Comparison of ENCODE assay signal across 8 cellular contexts in the genomic region with DNA sequence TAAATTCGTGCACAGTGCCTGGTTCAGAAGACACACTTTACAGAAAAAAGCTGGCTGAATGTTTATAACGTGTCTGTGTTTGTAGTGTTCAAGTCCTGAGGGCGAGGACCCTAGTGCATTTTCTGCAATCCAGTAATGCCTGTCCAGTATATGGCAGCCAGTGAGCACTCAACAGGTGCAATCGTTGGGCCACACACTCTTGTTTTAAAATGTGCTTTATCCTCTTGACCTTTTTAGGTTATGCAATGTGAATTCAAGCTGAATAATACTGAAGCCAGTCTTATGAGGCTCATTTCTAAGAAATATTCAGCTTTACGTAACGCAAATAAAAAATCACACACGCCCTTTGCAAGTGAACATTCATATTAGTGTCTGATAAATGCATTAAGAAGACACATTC. TPM values are rescaled to one million over a fixed set of nuclear protein-coding genes. Genes with fewer than 3 reads are reported as not detected.
DNase-seq lines count a peak whose midpoint lies in the region; ATAC-seq and TF ChIP-seq lines count a peak whose summit lies in the region.

No MANE protein-coding gene starts in this region.

- H3K4me1 ChIP-seq in colonic mucosa: no peaks in the 10 kb centered on the region

- H3F3A ChIP-seq in neural cell (ENCODE audit: insufficient read depth, low read length, poor library complexity, severe bottlenecking): no peaks in the 10 kb centered on the region

- H4K20me1 ChIP-seq in neural cell (ENCODE audit: insufficient read depth): no peaks in the 10 kb centered on the region

- H3K27me3 ChIP-seq in MG63 (no peaks in the 10 kb centered on the region), colonic mucosa (no peaks in the 10 kb centered on the region), neural cell (ENCODE audit: insufficient read depth, low read depth, low read length) (no peaks in the 10 kb centered on the region)

- H3K9ac ChIP-seq in colonic mucosa (ENCODE audit: low read depth in 2 of 2, low read length in 2 of 2) (peak overlapping the region in 1 of 2 donors; percentile 65), neural cell (ENCODE audit: low read length) (peak overlapping the region; percentile 93)

- peak overlapping the region; percentile 71 for H3K4me2 ChIP-seq in neural cell (ENCODE audit: low read length)

- no peak for TF ChIP-seq EP300 in neural cell (conservative IDR thresholded peaks at IDR 0.05; ENCODE audit: poor library complexity, severe bottlenecking)

- DNase-seq in MG63: no peak
- no peak for DNase-seq in colonic mucosa
- no peak for DNase-seq in NCI-H1105 (lab: John Stamatoyannopoulos, UW)
- no peak for DNase-seq in activated CD8-positive, alpha-beta memory T cell treated with anti-CD3 and anti-CD28 coated beads for 24 hours
- DNase-seq in NCI-H187 treated with DMSO at 0.1 percent for 48 hours (lab: John Stamatoyannopoulos, UW): no peak

- TF ChIP-seq RAD21 in neural cell (conservative IDR thresholded peaks at IDR 0.05): no peak

- no peak for TF ChIP-seq CTCF in C4-2B (conservative IDR thresholded peaks at IDR 0.05)
- TF ChIP-seq CTCF in colonic mucosa (IDR thresholded peaks at IDR 0.05): no peak
- no peak for TF ChIP-seq CTCF in neural cell (IDR thresholded peaks at IDR 0.05; ENCODE audit: poor library complexity, severe bottlenecking)

- H3K9me3 ChIP-seq in MG63: no peaks in the 10 kb centered on the region
- no peaks in the 10 kb centered on the region for H3K9me3 ChIP-seq in colonic mucosa
- no peaks in the 10 kb centered on the region for H3K9me3 ChIP-seq in neural cell (ENCODE audit: low read length)

- peaks cover 24% of the 10 kb centered on the region for H3K79me2 ChIP-seq in neural cell (replicated peaks; ENCODE audit: insufficient read depth, low read length)

- no peak overlapping the region for H2AFZ ChIP-seq in neural cell (ENCODE audit: low read depth, low read length)

- no peaks in the 10 kb centered on the region for H3K9me2 ChIP-seq in neural cell (ENCODE audit: insufficient read depth, low read length)

- no peaks in the 10 kb centered on the region for H3K36me3 ChIP-seq in MG63
- no peaks in the 10 kb centered on the region for H3K36me3 ChIP-seq in colonic mucosa
- no peaks in the 10 kb centered on the region for H3K36me3 ChIP-seq in neural cell (ENCODE audit: insufficient read depth, low read length)

- H3K27ac ChIP-seq in C4-2B: peak overlapping the region; percentile 65; the same call in 1 of the 2 replicates
- H3K27ac ChIP-seq in colonic mucosa: peak overlapping the region; percentile 21
- H3K27ac ChIP-seq in neural cell (ENCODE audit: low read length): peak overlapping the region; percentile 54

- intact Hi-C loops in colonic mucosa (cut with DNase I): no loop called here

- no peak for ATAC-seq in GM21786 (IDR thresholded peaks at IDR 0.05; ENCODE audit: unreplicated experiment)

- peak overlapping the region; percentile 58 for H3K4me3 ChIP-seq in MG63
- H3K4me3 ChIP-seq in colonic mucosa: peak overlapping the region; percentile 52
- H3K4me3 ChIP-seq in neural cell (ENCODE audit: low read length): peak overlapping the region; percentile 64

TF ChIP-seq in neural cell, 6 proteins besides CTCF, POLR2A, EP300 and RAD21:
- TF ChIP-seq, protein P1, sequence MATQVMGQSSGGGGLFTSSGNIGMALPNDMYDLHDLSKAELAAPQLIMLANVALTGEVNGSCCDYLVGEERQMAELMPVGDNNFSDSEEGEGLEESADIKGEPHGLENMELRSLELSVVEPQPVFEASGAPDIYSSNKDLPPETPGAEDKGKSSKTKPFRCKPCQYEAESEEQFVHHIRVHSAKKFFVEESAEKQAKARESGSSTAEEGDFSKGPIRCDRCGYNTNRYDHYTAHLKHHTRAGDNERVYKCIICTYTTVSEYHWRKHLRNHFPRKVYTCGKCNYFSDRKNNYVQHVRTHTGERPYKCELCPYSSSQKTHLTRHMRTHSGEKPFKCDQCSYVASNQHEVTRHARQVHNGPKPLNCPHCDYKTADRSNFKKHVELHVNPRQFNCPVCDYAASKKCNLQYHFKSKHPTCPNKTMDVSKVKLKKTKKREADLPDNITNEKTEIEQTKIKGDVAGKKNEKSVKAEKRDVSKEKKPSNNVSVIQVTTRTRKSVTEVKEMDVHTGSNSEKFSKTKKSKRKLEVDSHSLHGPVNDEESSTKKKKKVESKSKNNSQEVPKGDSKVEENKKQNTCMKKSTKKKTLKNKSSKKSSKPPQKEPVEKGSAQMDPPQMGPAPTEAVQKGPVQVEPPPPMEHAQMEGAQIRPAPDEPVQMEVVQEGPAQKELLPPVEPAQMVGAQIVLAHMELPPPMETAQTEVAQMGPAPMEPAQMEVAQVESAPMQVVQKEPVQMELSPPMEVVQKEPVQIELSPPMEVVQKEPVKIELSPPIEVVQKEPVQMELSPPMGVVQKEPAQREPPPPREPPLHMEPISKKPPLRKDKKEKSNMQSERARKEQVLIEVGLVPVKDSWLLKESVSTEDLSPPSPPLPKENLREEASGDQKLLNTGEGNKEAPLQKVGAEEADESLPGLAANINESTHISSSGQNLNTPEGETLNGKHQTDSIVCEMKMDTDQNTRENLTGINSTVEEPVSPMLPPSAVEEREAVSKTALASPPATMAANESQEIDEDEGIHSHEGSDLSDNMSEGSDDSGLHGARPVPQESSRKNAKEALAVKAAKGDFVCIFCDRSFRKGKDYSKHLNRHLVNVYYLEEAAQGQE (IDR thresholded peaks at IDR 0.05; ENCODE audit: borderline replicate concordance): no peak
- no peak for TF ChIP-seq EZH2 (IDR thresholded peaks at IDR 0.05; ENCODE audit: borderline replicate concordance, insufficient read depth, low read length, poor library complexity, severe bottlenecking)
- TF ChIP-seq POLR2AphosphoS5 (IDR thresholded peaks at IDR 0.05): no peak
- no peak for TF ChIP-seq MXI1 (conservative IDR thresholded peaks at IDR 0.05; ENCODE audit: poor library complexity, severe bottlenecking)

RNA-seq across cellular contexts. Expression of a gene that starts 0.8 kb away (rescaled TPM):
- 2.0 and 7.1 TPM in 2 replicates for total RNA-seq in MG63 (2014; rRNA removed; shearing (Covaris generic); ENCODE audit: low replicate concordance)
- 10 to 100 TPM in 1 of 2 donors, 1 to 10 TPM in 1; 8.0 to 10.8 TPM for total RNA-seq in colonic mucosa
- polyA plus RNA-seq in neural cell: 70.3 and 75.5 TPM in 2 replicates
- polyA minus RNA-seq in neural cell: 211 and 242 TPM in 2 replicates
